21 cellular contexts compared by ENCODE assay signal in the genomic region with DNA sequence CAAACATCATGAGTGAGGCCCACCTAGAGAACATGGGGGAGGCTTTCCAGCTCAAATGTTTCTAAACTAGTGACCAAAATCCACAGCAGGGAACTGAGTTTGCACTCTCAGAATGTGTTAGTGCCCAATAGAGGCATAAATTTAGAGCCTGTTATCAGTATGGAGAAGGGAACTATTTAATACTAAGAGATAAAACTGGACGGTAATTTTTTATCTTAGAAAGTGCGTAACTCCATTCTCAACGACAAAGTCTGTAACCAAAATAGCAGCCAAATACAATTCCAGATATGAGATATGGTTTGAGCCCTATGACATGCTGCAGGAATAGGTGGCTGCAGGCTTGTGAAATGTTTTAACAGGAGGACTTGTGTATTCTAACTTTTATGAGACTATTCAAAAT.
"Had no signal": no experiment of that assay in that cellular context is flagged by ENCODE, and none has a peak within 500 bp of the region (broad histone marks: within the 10 kb centered on the region; RNA-seq: fewer than 3 reads in every experiment).

No MANE protein-coding gene starts in this region.

- H3K4me1 ChIP-seq: psoas muscle, uterus had no signal

- H2AFZ ChIP-seq: hepatocyte had no signal

- H3K36me3 ChIP-seq: gastrocnemius medialis, uterus had no signal

- DNase-seq: effector memory CD8-positive, alpha-beta T cell; gastrocnemius medialis; kidney; mammary epithelial cell; naive thymus-derived CD8-positive, alpha-beta T cell; psoas muscle; retina; sigmoid colon; stimulated activated CD4-positive, alpha-beta T cell treated with anti-CD3 and anti-CD28 coated beads, Interleukin-2, amount 100 ng/mL, for 24 hours; stimulated activated CD4-positive, alpha-beta T cell treated with anti-CD3 and anti-CD28 coated beads, Interleukin-4, amount 100 ng/mL, for 4 hours; stimulated activated naive B cell treated with anti-CD40 and anti-IgM and Interleukin-4, amounts not matched to agents 10 μg/mL and 1 μg/mL and 100 μg/mL, for 72 hours; stimulated activated naive CD8-positive, alpha-beta T cell treated with anti-CD3 and anti-CD28 coated beads, Interleukin-15, amount 100 ng/mL, for 72 hours; tibial artery; uterus had no signal

- H3K4me2 ChIP-seq: hepatocyte had no signal

- ATAC-seq: effector memory CD8-positive, alpha-beta T cell; gastrocnemius medialis; naive thymus-derived CD8-positive, alpha-beta T cell; psoas muscle; stimulated activated naive B cell treated with anti-CD40 and anti-IgM and Interleukin-4, amounts not matched to agents 10 μg/mL and 1 μg/mL and 100 μg/mL, for 72 hours; stimulated activated naive CD8-positive, alpha-beta T cell treated with anti-CD3 and anti-CD28 coated beads, Interleukin-15, amount 100 ng/mL, for 72 hours had no signal

- H3K27me3 ChIP-seq: esophagus muscularis mucosa, hepatocyte, sigmoid colon, tibial artery, upper lobe of left lung, uterus had no signal

- H3K4me3 ChIP-seq: esophagus muscularis mucosa, gastrocnemius medialis, hepatocyte, mucosa of descending colon, psoas muscle, sigmoid colon, skin epidermis, tibial artery, uterus had no signal

- H3K79me2 ChIP-seq: hepatocyte had no signal

- H3K9me3 ChIP-seq: esophagus muscularis mucosa, gastrocnemius medialis, mucosa of descending colon, neutrophil, psoas muscle, sigmoid colon, tibial artery, upper lobe of left lung, uterus had no signal

- H3K27ac ChIP-seq: epithelial cell of prostate, esophagus muscularis mucosa, gastrocnemius medialis, hepatocyte, neutrophil, psoas muscle, sigmoid colon, skin epidermis, tibial artery, uterus had no signal
